Comparison of ENCODE assay signal across 25 cellular contexts in the genomic region with DNA sequence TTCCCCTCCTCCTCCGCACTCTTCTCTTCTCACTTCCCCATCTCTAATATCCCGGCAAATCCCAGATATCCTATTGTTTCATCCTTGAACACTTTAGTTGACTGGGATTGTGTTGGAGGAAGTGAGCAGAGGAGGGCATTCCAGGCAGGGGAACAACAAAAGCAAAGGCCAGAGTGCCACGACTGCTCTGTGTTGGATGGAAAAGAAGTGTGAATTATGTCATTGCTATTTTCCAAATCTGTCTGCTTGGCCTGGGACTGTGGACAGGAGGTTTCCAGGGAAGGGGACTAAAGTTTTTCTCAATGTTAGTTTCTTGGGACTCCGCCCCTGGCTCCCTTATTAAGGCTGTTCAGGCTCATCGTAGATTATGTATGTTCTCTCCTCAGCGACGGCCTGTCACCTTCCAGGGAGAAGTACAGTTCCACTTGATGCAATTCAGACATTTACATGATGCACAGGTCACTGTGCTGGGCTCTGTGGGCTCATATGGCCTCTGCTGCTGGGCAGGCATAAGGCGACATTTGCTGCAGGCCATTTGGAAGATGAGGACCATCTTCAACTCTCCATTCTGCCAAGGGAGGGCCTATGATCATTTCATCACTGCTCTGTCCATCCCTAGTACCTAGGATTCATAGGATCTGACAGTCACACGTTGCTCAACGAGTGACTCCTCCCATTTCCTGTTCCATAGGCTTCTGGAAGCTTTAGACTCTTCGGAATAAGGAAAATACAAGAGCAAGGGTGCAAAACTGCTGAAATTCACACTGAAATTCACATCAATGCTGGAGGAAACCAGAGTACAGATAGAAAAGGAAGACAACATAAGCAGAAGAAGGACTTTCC.
DNase-seq lines count a peak whose midpoint lies in the region; ATAC-seq and TF ChIP-seq lines count a peak whose summit lies in the region.
"Had no signal": no experiment of that assay in that cellular context is flagged by ENCODE, and none has a peak within 500 bp of the region (broad histone marks: within the 10 kb centered on the region; RNA-seq: fewer than 3 reads in every experiment).

No MANE protein-coding gene starts in this region.

- H3K4me1 ChIP-seq in left ventricle myocardium inferior (peaks cover 31% of the 10 kb centered on the region), skeletal muscle tissue (ENCODE audit: control insufficient read depth in 3 of 3, insufficient read depth in 3 of 3, low read length in 3 of 3) (peaks cover 2 to 18% (median 12%) of the 10 kb centered on the region in 3 donors)

- no peaks in the 10 kb centered on the region for H3K4me1 Mint-ChIP-seq in activated T-helper 17 cell treated with anti-CD3 and anti-CD28 coated beads, Interleukin-2, amount 50 U/mL, for 72 hours
- H3K4me1 Mint-ChIP-seq: activated naive CD4-positive, alpha-beta T cell treated with anti-CD3 and anti-CD28 coated beads, Interleukin-2, amount 10 ng/mL, durations not matched to agents 7 days and 5 days; endodermal cell; nephron progenitor cell had no signal

- TF ChIP-seq CTCF in left ventricle myocardium inferior (IDR thresholded peaks at IDR 0.05; ENCODE audit: borderline replicate concordance): no peak

- no peaks in the 10 kb centered on the region for H3K36me3 Mint-ChIP-seq in activated T-helper 17 cell treated with anti-CD3 and anti-CD28 coated beads, Interleukin-2, amount 50 U/mL, for 72 hours (ENCODE audit: low read depth)
- H3K36me3 Mint-ChIP-seq: activated naive CD4-positive, alpha-beta T cell treated with anti-CD3 and anti-CD28 coated beads, Interleukin-2, amount 10 ng/mL, durations not matched to agents 7 days and 5 days had no signal

- intact Hi-C loops in left ventricle myocardium inferior (cut with micrococcal nuclease): no loop called here

- no peak for ATAC-seq in HG03432 (IDR thresholded peaks at IDR 0.05; ENCODE audit: unreplicated experiment)
- no peak for ATAC-seq in activated T-helper 17 cell treated with anti-CD3 and anti-CD28 coated beads, Interleukin-2, amount 50 U/mL, for 72 hours (replicated peaks)
- ATAC-seq: activated CD8-positive, alpha-beta T cell treated with anti-CD3 and anti-CD28 coated beads, Interleukin-2, amount 10 ng/mL, durations not matched to agents 7 days and 5 days; HepG2 had no signal

- H3K27me3 ChIP-seq in left ventricle myocardium inferior (ENCODE audit: low read depth) (no peaks in the 10 kb centered on the region), skeletal muscle tissue (ENCODE audit: control insufficient read depth in 3 of 3, insufficient read depth in 3 of 3, low read length in 3 of 3) (peaks cover 0 to 3% (median 0%) of the 10 kb centered on the region in 3 donors)

- no peak overlapping the region for H3K4me3 Mint-ChIP-seq in activated T-helper 17 cell treated with anti-CD3 and anti-CD28 coated beads, Interleukin-2, amount 50 U/mL, for 72 hours
- H3K4me3 Mint-ChIP-seq: activated CD8-positive, alpha-beta T cell treated with anti-CD3 and anti-CD28 coated beads, Interleukin-2, amount 10 ng/mL, durations not matched to agents 7 days and 5 days; activated naive CD4-positive, alpha-beta T cell treated with anti-CD3 and anti-CD28 coated beads, Interleukin-2, amount 10 ng/mL, durations not matched to agents 7 days and 5 days; activated T-cell treated with anti-CD3 and anti-CD28 coated beads, Interleukin-2, amount 50 U/mL, for 24 hours; endodermal cell; nephron progenitor cell; stimulated activated naive CD8-positive, alpha-beta T cell treated with anti-CD3 and anti-CD28 coated beads, Interleukin-15, Interleukin-2, amounts not matched to agents 100 ng/mL and 50 ng/mL, for 24 hours had no signal

- H3K9me3 ChIP-seq in left ventricle myocardium inferior (replicated peaks) (no peaks in the 10 kb centered on the region), skeletal muscle tissue (ENCODE audit: control insufficient read depth in 3 of 3, low read length in 3 of 3) (no peaks in the 10 kb centered on the region)

- no peaks in the 10 kb centered on the region for H3K9me3 Mint-ChIP-seq in activated T-helper 17 cell treated with anti-CD3 and anti-CD28 coated beads, Interleukin-2, amount 50 U/mL, for 72 hours
- H3K9me3 Mint-ChIP-seq: activated naive CD4-positive, alpha-beta T cell treated with anti-CD3 and anti-CD28 coated beads, Interleukin-2, amount 10 ng/mL, durations not matched to agents 7 days and 5 days; activated T-cell treated with anti-CD3 and anti-CD28 coated beads, Interleukin-2, amount 50 U/mL, for 24 hours; endodermal cell; nephron progenitor cell; stimulated activated naive CD8-positive, alpha-beta T cell treated with anti-CD3 and anti-CD28 coated beads, Interleukin-15, Interleukin-2, amounts not matched to agents 100 ng/mL and 50 ng/mL, for 24 hours had no signal

- no peak overlapping the region for H3K9ac ChIP-seq in skeletal muscle tissue (ENCODE audit: low read depth in 1 of 3, low read length in 3 of 3)

- H3K4me3 ChIP-seq in left ventricle myocardium inferior (no peak overlapping the region), skeletal muscle tissue (ENCODE audit: low read length in 3 of 3) (no peak overlapping the region)
- H3K4me3 ChIP-seq: SK-N-MC had no signal

- H3K27me3 Mint-ChIP-seq in activated T-helper 17 cell treated with anti-CD3 and anti-CD28 coated beads, Interleukin-2, amount 50 U/mL, for 72 hours: peaks cover 3% of the 10 kb centered on the region
- H3K27me3 Mint-ChIP-seq: activated naive CD4-positive, alpha-beta T cell treated with anti-CD3 and anti-CD28 coated beads, Interleukin-2, amount 10 ng/mL, durations not matched to agents 7 days and 5 days had no signal

- H3K36me3 ChIP-seq in left ventricle myocardium inferior (no peaks in the 10 kb centered on the region), skeletal muscle tissue (ENCODE audit: control insufficient read depth in 3 of 3, insufficient read depth in 3 of 3, low read length in 3 of 3) (no peaks in the 10 kb centered on the region)

- peak overlapping the region; percentile 70 for H3K27ac ChIP-seq in left ventricle myocardium inferior (replicated peaks)
- H3K27ac ChIP-seq in skeletal muscle tissue (ENCODE audit: low read depth, low read length): peak overlapping the region; percentile 8
- no peak overlapping the region for H3K27ac ChIP-seq in caudate nucleus (ENCODE audit: low read depth, low read length)
- H3K27ac ChIP-seq: C4-2B, SK-N-MC had no signal

- peak; percentile 37 for DNase-seq in AG20443 (ENCODE audit: low spot score)
- peak; percentile 20 for DNase-seq in dermis blood vessel endothelial cell
- no peak for DNase-seq in left ventricle myocardium inferior
- no peak for DNase-seq in caudate nucleus (lab: John Stamatoyannopoulos, UW)
- no peak for DNase-seq in NCI-H748 (lab: John Stamatoyannopoulos, UW; ENCODE audit: unreplicated experiment)
- DNase-seq: activated CD4-positive, CD25-positive, alpha-beta regulatory T cell; activated CD8-positive, alpha-beta T cell treated with anti-CD3 and anti-CD28 coated beads, Interleukin-2, amount 10 ng/mL, durations not matched to agents 7 days and 5 days; activated naive CD4-positive, alpha-beta T cell treated with anti-CD3 and anti-CD28 coated beads, Interleukin-2, amount 10 ng/mL, durations not matched to agents 7 days and 5 days; activated T-cell treated with anti-CD3 and anti-CD28 coated beads, Interleukin-2, amount 50 U/mL, for 24 hours; anterior cingulate cortex; endodermal cell; GDM1; midbrain; NCI-H1105 treated with DMSO at 0.1 percent for 48 hours; NCI-H2081 treated with DMSO at 0.1 percent for 48 hours; nephron progenitor cell; small intestine; stimulated activated CD4-positive, alpha-beta T cell treated with anti-CD3 and anti-CD28 coated beads, Interleukin-2, amount 100 ng/mL, for 48 hours had no signal

- no peak overlapping the region for H3K27ac Mint-ChIP-seq in activated T-helper 17 cell treated with anti-CD3 and anti-CD28 coated beads, Interleukin-2, amount 50 U/mL, for 72 hours
- H3K27ac Mint-ChIP-seq: activated CD8-positive, alpha-beta T cell treated with anti-CD3 and anti-CD28 coated beads, Interleukin-2, amount 10 ng/mL, durations not matched to agents 7 days and 5 days; activated naive CD4-positive, alpha-beta T cell treated with anti-CD3 and anti-CD28 coated beads, Interleukin-2, amount 10 ng/mL, durations not matched to agents 7 days and 5 days; activated T-cell treated with anti-CD3 and anti-CD28 coated beads, Interleukin-2, amount 50 U/mL, for 24 hours; endodermal cell; nephron progenitor cell; stimulated activated naive CD8-positive, alpha-beta T cell treated with anti-CD3 and anti-CD28 coated beads, Interleukin-15, Interleukin-2, amounts not matched to agents 100 ng/mL and 50 ng/mL, for 24 hours had no signal

Comparison
In these comparisons a context has a peak if more than half of its experiments do, and no peak if none do; other contexts are left out.
1. DNase-seq: peak in AG20443 (single experiment) and dermis blood vessel endothelial cell (single experiment); none in left ventricle myocardium inferior (single experiment), caudate nucleus (0 of 61) and NCI-H748 (single experiment).